21 cellular contexts compared by ENCODE assay signal in genomic region chr16:67146523-67147357, GRCh38. TPM values are rescaled to one million over a fixed set of nuclear protein-coding genes. Genes with fewer than 3 reads are reported as not detected.
DNase-seq lines count a peak whose midpoint lies in the region; ATAC-seq and TF ChIP-seq lines count a peak whose summit lies in the region.
"Had no signal": no experiment of that assay in that cellular context is flagged by ENCODE, and none has a peak within 500 bp of the region (broad histone marks: within the 10 kb centered on the region; RNA-seq: fewer than 3 reads in every experiment).

No MANE protein-coding gene starts in this region.

- H3K4me3 Mint-ChIP-seq in activated CD8-positive, alpha-beta T cell treated with anti-CD3 and anti-CD28 coated beads, Interleukin-2, amount 10 ng/mL, durations not matched to agents 7 days and 5 days: no peak overlapping the region
- H3K4me3 Mint-ChIP-seq in activated CD8-positive, alpha-beta T cell treated with anti-CD3 and anti-CD28 coated beads for 36 hours: no peak overlapping the region
- no peak overlapping the region for H3K4me3 Mint-ChIP-seq in activated T-helper 17 cell treated with anti-CD3 and anti-CD28 coated beads, Interleukin-2, amount 50 U/mL, for 72 hours
- H3K4me3 Mint-ChIP-seq: activated naive CD4-positive, alpha-beta T cell treated with anti-CD3 and anti-CD28 coated beads for 36 hours; CD4-positive, alpha-beta T cell; natural killer cell; stimulated activated naive B cell treated with anti-CD40 and anti-IgM and Interleukin-4, amounts not matched to agents 10 μg/mL and 1 μg/mL and 100 μg/mL, for 72 hours; type B pancreatic cell had no signal

- peak overlapping the region; percentile 37 for H3K27ac Mint-ChIP-seq in activated CD8-positive, alpha-beta T cell treated with anti-CD3 and anti-CD28 coated beads, Interleukin-2, amount 10 ng/mL, durations not matched to agents 7 days and 5 days
- no peak overlapping the region for H3K27ac Mint-ChIP-seq in activated CD8-positive, alpha-beta T cell treated with anti-CD3 and anti-CD28 coated beads for 36 hours
- H3K27ac Mint-ChIP-seq in activated T-helper 17 cell treated with anti-CD3 and anti-CD28 coated beads, Interleukin-2, amount 50 U/mL, for 72 hours: peak overlapping the region; percentile 59
- H3K27ac Mint-ChIP-seq: activated naive CD4-positive, alpha-beta T cell treated with anti-CD3 and anti-CD28 coated beads for 36 hours; CD4-positive, alpha-beta T cell; natural killer cell; stimulated activated naive B cell treated with anti-CD40 and anti-IgM and Interleukin-4, amounts not matched to agents 10 μg/mL and 1 μg/mL and 100 μg/mL, for 72 hours; type B pancreatic cell had no signal

- H3K4me1 Mint-ChIP-seq in activated CD8-positive, alpha-beta T cell treated with anti-CD3 and anti-CD28 coated beads, Interleukin-2, amount 10 ng/mL, durations not matched to agents 7 days and 5 days (ENCODE audit: low read depth): peaks cover 12% of the 10 kb centered on the region
- peaks cover 7% of the 10 kb centered on the region for H3K4me1 Mint-ChIP-seq in activated CD8-positive, alpha-beta T cell treated with anti-CD3 and anti-CD28 coated beads for 36 hours (ENCODE audit: low read depth)
- H3K4me1 Mint-ChIP-seq in activated T-helper 17 cell treated with anti-CD3 and anti-CD28 coated beads, Interleukin-2, amount 50 U/mL, for 72 hours: peaks cover 5% of the 10 kb centered on the region

- H3K27me3 ChIP-seq in kidney epithelial cell (ENCODE audit: control insufficient read depth, insufficient read depth, low read length): peaks cover 19% of the 10 kb centered on the region

- no peak for ATAC-seq in activated CD8-positive, alpha-beta T cell treated with anti-CD3 and anti-CD28 coated beads, Interleukin-2, amount 10 ng/mL, durations not matched to agents 7 days and 5 days
- ATAC-seq in activated CD8-positive, alpha-beta T cell treated with anti-CD3 and anti-CD28 coated beads for 36 hours: no peak
- ATAC-seq in activated T-helper 17 cell treated with anti-CD3 and anti-CD28 coated beads, Interleukin-2, amount 50 U/mL, for 72 hours (replicated peaks): no peak
- ATAC-seq in GM21528 (IDR thresholded peaks at IDR 0.05; ENCODE audit: low FRiP score, unreplicated experiment): no peak
- ATAC-seq in GM21526 (IDR thresholded peaks at IDR 0.05; ENCODE audit: low FRiP score, unreplicated experiment): no peak
- ATAC-seq: natural killer cell; PC-3; psoas muscle; stimulated activated naive B cell treated with anti-CD40 and anti-IgM and Interleukin-4, amounts not matched to agents 10 μg/mL and 1 μg/mL and 100 μg/mL, for 72 hours had no signal

- CTCF ChIA-PET in activated CD8-positive, alpha-beta T cell treated with anti-CD3 and anti-CD28 coated beads, Interleukin-2, amount 10 ng/mL, durations not matched to agents 7 days and 5 days (lab: Charles Lee): interaction anchor here (0.8 kb wide), 1 partner anchor 8 kb away, joined by 3 read pairs; no protein-coding TSS in a partner anchor
- CTCF ChIA-PET in activated CD8-positive, alpha-beta T cell treated with anti-CD3 and anti-CD28 coated beads for 36 hours (lab: Charles Lee): interaction anchor here (1.0 kb wide), 1 partner anchor 9 kb away, joined by 7 read pairs; no protein-coding TSS in a partner anchor

- DNase-seq in activated CD8-positive, alpha-beta T cell treated with anti-CD3 and anti-CD28 coated beads, Interleukin-2, amount 10 ng/mL, durations not matched to agents 7 days and 5 days: no peak
- DNase-seq in activated CD8-positive, alpha-beta T cell treated with anti-CD3 and anti-CD28 coated beads for 36 hours: no peak
- DNase-seq in kidney epithelial cell (ENCODE audit: low read depth) (no peak), EL (no peak)
- DNase-seq in activated CD4-positive, alpha-beta T cell treated with anti-CD3 and anti-CD28 coated beads for 1 hour: no peak
- DNase-seq: activated CD4-positive, alpha-beta T cell treated with anti-CD3 and anti-CD28 coated beads for 4 hours; activated naive CD4-positive, alpha-beta T cell treated with anti-CD3 and anti-CD28 coated beads for 36 hours; CD4-positive, alpha-beta T cell; DND-41; glutamatergic neuron; natural killer cell; NCI-H2081 treated with DMSO at 0.1 percent for 48 hours; NCI-H526 treated with DMSO at 0.1 percent for 48 hours; PC-3; psoas muscle; stimulated activated naive B cell treated with anti-CD40 and anti-IgM and Interleukin-4, amounts not matched to agents 10 μg/mL and 1 μg/mL and 100 μg/mL, for 72 hours; T1000 had no signal

- peaks cover 50% of the 10 kb centered on the region for H3K36me3 Mint-ChIP-seq in activated CD8-positive, alpha-beta T cell treated with anti-CD3 and anti-CD28 coated beads, Interleukin-2, amount 10 ng/mL, durations not matched to agents 7 days and 5 days (ENCODE audit: low read depth)
- peaks cover 55% of the 10 kb centered on the region for H3K36me3 Mint-ChIP-seq in activated CD8-positive, alpha-beta T cell treated with anti-CD3 and anti-CD28 coated beads for 36 hours (ENCODE audit: low read depth)
- peaks cover 66% of the 10 kb centered on the region for H3K36me3 Mint-ChIP-seq in activated T-helper 17 cell treated with anti-CD3 and anti-CD28 coated beads, Interleukin-2, amount 50 U/mL, for 72 hours (ENCODE audit: low read depth)
- H3K36me3 Mint-ChIP-seq: natural killer cell had no signal

- H3K9me3 Mint-ChIP-seq in activated CD8-positive, alpha-beta T cell treated with anti-CD3 and anti-CD28 coated beads, Interleukin-2, amount 10 ng/mL, durations not matched to agents 7 days and 5 days (ENCODE audit: insufficient read depth): no peaks in the 10 kb centered on the region
- no peaks in the 10 kb centered on the region for H3K9me3 Mint-ChIP-seq in activated CD8-positive, alpha-beta T cell treated with anti-CD3 and anti-CD28 coated beads for 36 hours
- no peaks in the 10 kb centered on the region for H3K9me3 Mint-ChIP-seq in activated T-helper 17 cell treated with anti-CD3 and anti-CD28 coated beads, Interleukin-2, amount 50 U/mL, for 72 hours
- H3K9me3 Mint-ChIP-seq: activated naive CD4-positive, alpha-beta T cell treated with anti-CD3 and anti-CD28 coated beads for 36 hours; CD4-positive, alpha-beta T cell; natural killer cell; stimulated activated naive B cell treated with anti-CD40 and anti-IgM and Interleukin-4, amounts not matched to agents 10 μg/mL and 1 μg/mL and 100 μg/mL, for 72 hours; type B pancreatic cell had no signal

- peaks cover 3% of the 10 kb centered on the region for H3K27me3 Mint-ChIP-seq in activated CD8-positive, alpha-beta T cell treated with anti-CD3 and anti-CD28 coated beads, Interleukin-2, amount 10 ng/mL, durations not matched to agents 7 days and 5 days (ENCODE audit: low read depth)
- peaks cover 9% of the 10 kb centered on the region for H3K27me3 Mint-ChIP-seq in activated CD8-positive, alpha-beta T cell treated with anti-CD3 and anti-CD28 coated beads for 36 hours
- no peaks in the 10 kb centered on the region for H3K27me3 Mint-ChIP-seq in activated T-helper 17 cell treated with anti-CD3 and anti-CD28 coated beads, Interleukin-2, amount 50 U/mL, for 72 hours

- intact Hi-C loops in activated CD8-positive, alpha-beta T cell treated with anti-CD3 and anti-CD28 coated beads for 36 hours (cut with micrococcal nuclease): no loop called here

- TF ChIP-seq CTCF in activated CD8-positive, alpha-beta T cell treated with anti-CD3 and anti-CD28 coated beads for 36 hours (IDR thresholded peaks at IDR 0.05): no peak
- peak; percentile 11 for TF ChIP-seq CTCF in kidney epithelial cell (IDR thresholded peaks at IDR 0.05; ENCODE audit: insufficient read depth, low read length, poor library complexity, severe bottlenecking)

- peaks cover 4% of the 10 kb centered on the region for H3K36me3 ChIP-seq in kidney epithelial cell (ENCODE audit: control insufficient read depth, insufficient read depth, low read length)

- H3K4me3 ChIP-seq in kidney epithelial cell (ENCODE audit: low read depth, low read length): no peak overlapping the region
- H3K4me3 ChIP-seq: psoas muscle had no signal

- POLR2A ChIA-PET in activated CD8-positive, alpha-beta T cell treated with anti-CD3 and anti-CD28 coated beads, Interleukin-2, amount 10 ng/mL, durations not matched to agents 7 days and 5 days (lab: Charles Lee): interaction anchor here (0.8 kb wide), 1 partner anchor 14 kb away, joined by 3 read pairs; no protein-coding TSS in a partner anchor
- POLR2A ChIA-PET in activated CD8-positive, alpha-beta T cell treated with anti-CD3 and anti-CD28 coated beads for 36 hours (lab: Charles Lee): interaction anchor here (1.2 kb wide), 1 partner anchor 63 kb away, joined by 3 read pairs; no protein-coding TSS in a partner anchor

RNA-seq across cellular contexts. Expression of gene B3GNT9, which starts 4.1 kb away (rescaled TPM):
- 1 to 10 TPM; 6.6 to 7.2 TPM for total RNA-seq in activated CD8-positive, alpha-beta T cell treated with anti-CD3 and anti-CD28 coated beads, Interleukin-2, amount 10 ng/mL, durations not matched to agents 7 days and 5 days
- 1 to 10 TPM; 2.1 to 2.5 TPM for total RNA-seq in activated CD8-positive, alpha-beta T cell treated with anti-CD3 and anti-CD28 coated beads for 36 hours
- 10 to 100 TPM in 1 of 2 donors, 1 to 10 TPM in 1; 8.3 to 12.3 TPM for total RNA-seq in activated T-helper 17 cell treated with anti-CD3 and anti-CD28 coated beads, Interleukin-2, amount 50 U/mL, for 72 hours
- total RNA-seq in kidney epithelial cell: 1.5 and 2.4 TPM in 2 replicates

RNA-seq across cellular contexts. Expression of gene TRADD, which starts 13.0 kb away (rescaled TPM):
- 10 to 100 TPM; 39.2 to 40.7 TPM for total RNA-seq in activated CD8-positive, alpha-beta T cell treated with anti-CD3 and anti-CD28 coated beads, Interleukin-2, amount 10 ng/mL, durations not matched to agents 7 days and 5 days
- 10 to 100 TPM; 28.4 to 31.2 TPM for total RNA-seq in activated CD8-positive, alpha-beta T cell treated with anti-CD3 and anti-CD28 coated beads for 36 hours
- total RNA-seq in activated T-helper 17 cell treated with anti-CD3 and anti-CD28 coated beads, Interleukin-2, amount 50 U/mL, for 72 hours: 10 to 100 TPM; 36.3 to 65.9 TPM
- total RNA-seq in kidney epithelial cell: 30.0 and 36.3 TPM in 2 replicates

RNA-seq across cellular contexts. Expression of gene FBXL8, which starts 13.0 kb away (rescaled TPM):
- total RNA-seq in activated CD8-positive, alpha-beta T cell treated with anti-CD3 and anti-CD28 coated beads, Interleukin-2, amount 10 ng/mL, durations not matched to agents 7 days and 5 days: 10 to 100 TPM; 22.7 to 24.8 TPM
- total RNA-seq in activated CD8-positive, alpha-beta T cell treated with anti-CD3 and anti-CD28 coated beads for 36 hours: 10 to 100 TPM; 27.1 to 28.6 TPM
- total RNA-seq in activated T-helper 17 cell treated with anti-CD3 and anti-CD28 coated beads, Interleukin-2, amount 50 U/mL, for 72 hours: 100 to 1,000 TPM in 1 of 2 donors, 10 to 100 TPM in 1; 33.1 to 108 TPM
- total RNA-seq in kidney epithelial cell: 6.6 and 9.6 TPM in 2 replicates

RNA-seq across cellular contexts. Expression of gene HSF4, which starts 17.8 kb away (rescaled TPM):
- 10 to 100 TPM; 31.5 to 34.4 TPM for total RNA-seq in activated CD8-positive, alpha-beta T cell treated with anti-CD3 and anti-CD28 coated beads, Interleukin-2, amount 10 ng/mL, durations not matched to agents 7 days and 5 days
- total RNA-seq in activated CD8-positive, alpha-beta T cell treated with anti-CD3 and anti-CD28 coated beads for 36 hours: 10 to 100 TPM; 56.0 to 73.3 TPM
- total RNA-seq in activated T-helper 17 cell treated with anti-CD3 and anti-CD28 coated beads, Interleukin-2, amount 50 U/mL, for 72 hours: 100 to 1,000 TPM in 1 of 2 donors, 10 to 100 TPM in 1; 71.3 to 325 TPM
- total RNA-seq in kidney epithelial cell: 1.5 and 5.5 TPM in 2 replicates

RNA-seq across cellular contexts. Expression of gene NOL3, which starts 23.6 kb away (rescaled TPM):
- 1 to 10 TPM; 7.4 to 8.2 TPM for total RNA-seq in activated CD8-positive, alpha-beta T cell treated with anti-CD3 and anti-CD28 coated beads, Interleukin-2, amount 10 ng/mL, durations not matched to agents 7 days and 5 days
- total RNA-seq in activated CD8-positive, alpha-beta T cell treated with anti-CD3 and anti-CD28 coated beads for 36 hours: 10 to 100 TPM; 24.5 to 25.3 TPM
- total RNA-seq in activated T-helper 17 cell treated with anti-CD3 and anti-CD28 coated beads, Interleukin-2, amount 50 U/mL, for 72 hours: 100 to 1,000 TPM in 1 of 2 donors, 10 to 100 TPM in 1; 30.0 to 194 TPM
- 23.9 and 28.3 TPM in 2 replicates for total RNA-seq in kidney epithelial cell
